9 cellular contexts compared by ENCODE assay signal in the genomic region with DNA sequence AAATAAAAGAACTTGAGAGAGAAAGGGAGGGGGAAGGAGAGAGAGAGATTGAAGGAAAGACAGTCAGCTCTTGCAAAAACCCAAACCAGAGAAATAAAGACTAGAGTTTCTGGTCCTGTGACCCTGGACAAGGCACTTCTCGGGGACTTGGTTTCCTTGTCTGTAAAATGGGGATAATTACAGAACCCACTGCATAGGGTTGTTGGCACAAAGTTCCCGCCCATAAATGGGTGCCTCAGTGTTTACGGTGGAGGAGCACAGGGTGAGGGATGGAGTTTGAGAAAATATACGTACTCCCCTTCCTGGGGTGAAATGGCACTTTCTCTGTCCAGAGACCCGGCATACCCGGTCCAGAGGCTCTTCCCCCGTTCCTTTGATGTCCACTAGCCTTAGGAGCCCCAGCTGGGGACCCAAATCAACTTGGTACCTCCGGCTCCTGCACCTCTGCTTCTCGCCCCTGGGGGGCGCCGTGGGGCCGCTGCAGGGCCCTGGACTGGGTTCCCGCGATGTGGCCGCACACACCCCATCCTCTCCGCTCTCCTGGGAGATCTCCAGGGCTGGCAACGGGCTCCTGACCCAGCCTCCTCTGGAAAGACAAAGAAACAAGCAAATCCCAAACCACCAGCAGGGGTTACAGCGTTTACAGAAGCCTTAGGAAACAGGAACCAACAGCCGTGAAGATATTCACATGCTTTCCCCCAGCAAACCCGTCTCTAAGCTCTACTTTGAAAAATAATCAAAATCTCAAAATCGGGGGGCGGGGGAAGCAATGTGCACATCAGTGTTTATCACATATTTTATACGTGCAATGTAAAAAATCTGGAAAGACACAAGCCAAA. TPM values are rescaled to one million over a fixed set of nuclear protein-coding genes. Genes with fewer than 3 reads are reported as not detected.
DNase-seq lines count a peak whose midpoint lies in the region; ATAC-seq and TF ChIP-seq lines count a peak whose summit lies in the region.
"Had no signal": no experiment of that assay in that cellular context is flagged by ENCODE, and none has a peak within 500 bp of the region (broad histone marks: within the 10 kb centered on the region; RNA-seq: fewer than 3 reads in every experiment).

No MANE protein-coding gene starts in this region.

- no peaks in the 10 kb centered on the region for H3K36me3 ChIP-seq in CD4-positive, CD25-positive, alpha-beta regulatory T cell (ENCODE audit: control insufficient read depth, insufficient read depth, low read length)
- H3K36me3 ChIP-seq in esophagus squamous epithelium (no peaks in the 10 kb centered on the region), stomach smooth muscle (ENCODE audit: control insufficient read depth in 2 of 2, insufficient read depth in 2 of 2, low read length in 2 of 2) (no peaks in the 10 kb centered on the region)

- WGBS in esophagus squamous epithelium, 2 donors = 16 to 20% methylated on average over 13 to 16 of the region's 23 CpGs

- peaks cover 19% of the 10 kb centered on the region for H3K27me3 Mint-ChIP-seq in CD4-positive, CD25-positive, alpha-beta regulatory T cell
- peaks cover 5 to 9% of the 10 kb centered on the region in 2 donors for H3K27me3 Mint-ChIP-seq in natural killer cell treated with Interleukin-12 subunit alpha and Interleukin-12 subunit beta and Interleukin-15 and Interleukin-18, amount 100 ng/mL, for 72 hours

- no peak overlapping the region for H3K4me3 ChIP-seq in CD4-positive, CD25-positive, alpha-beta regulatory T cell (ENCODE audit: low read depth, low read length)
- peak overlapping the region in 1 of 4 donors; percentile 12 for H3K4me3 ChIP-seq in esophagus squamous epithelium
- peak overlapping the region; percentile 22 to 60 for H3K4me3 ChIP-seq in stomach smooth muscle (ENCODE audit: low read length in 2 of 2)

- no peak overlapping the region for H3K27ac Mint-ChIP-seq in CD4-positive, CD25-positive, alpha-beta regulatory T cell
- no peak overlapping the region for H3K27ac Mint-ChIP-seq in natural killer cell treated with Interleukin-12 subunit alpha and Interleukin-12 subunit beta and Interleukin-15 and Interleukin-18, amount 100 ng/mL, for 72 hours

- H3K9ac ChIP-seq in stomach smooth muscle (ENCODE audit: low read length in 2 of 2) = no peak overlapping the region

- no peak for TF ChIP-seq POLR2A in esophagus squamous epithelium (IDR thresholded peaks at IDR 0.05)

- intact Hi-C loops in esophagus squamous epithelium (cut with DNase I) = no loop called here

- H3K4me1 ChIP-seq in CD4-positive, CD25-positive, alpha-beta regulatory T cell (ENCODE audit: control insufficient read depth, insufficient read depth, low read length, poor library complexity, severe bottlenecking) = peaks cover 3% of the 10 kb centered on the region
- H3K4me1 ChIP-seq in esophagus squamous epithelium (peaks cover 0 to 20% (median 12%) of the 10 kb centered on the region in 3 donors), stomach smooth muscle (ENCODE audit: control insufficient read depth, insufficient read depth, low read length) (peaks cover 6% of the 10 kb centered on the region)

- ATAC-seq in CD4-positive, CD25-positive, alpha-beta regulatory T cell (ENCODE audit: low read depth in 2 of 2) = peak; percentile 71 to 72
- peak; percentile 77 to 82 for ATAC-seq in natural killer cell treated with Interleukin-12 subunit alpha and Interleukin-12 subunit beta and Interleukin-15 and Interleukin-18, amount 100 ng/mL, for 72 hours
- ATAC-seq in HG02610 (IDR thresholded peaks at IDR 0.05; ENCODE audit: unreplicated experiment) = no peak

- DNase-seq in CD4-positive, CD25-positive, alpha-beta regulatory T cell = peak; percentile 17 to 62 (median 36)
- DNase-seq in HT1080 (ENCODE audit: low read depth) = peak; percentile 67
- peak; percentile 78 for DNase-seq in OCI-M1 (lab: John Stamatoyannopoulos, UW)
- peak; percentile 63 for DNase-seq in activated T-cell treated with anti-CD3 and anti-CD28 coated beads for 48 hours (ENCODE audit: low read depth)
- DNase-seq in esophagus squamous epithelium (lab: John Stamatoyannopoulos, UW) = no peak
- DNase-seq in natural killer cell treated with Interleukin-12 subunit alpha and Interleukin-12 subunit beta and Interleukin-15 and Interleukin-18, amount 100 ng/mL, for 72 hours (ENCODE audit: low spot score) = no peak

- no peaks in the 10 kb centered on the region for H3K27me3 ChIP-seq in CD4-positive, CD25-positive, alpha-beta regulatory T cell (ENCODE audit: control insufficient read depth, insufficient read depth, low read length)
- H3K27me3 ChIP-seq in esophagus squamous epithelium = peaks cover 0 to 20% (median 0%) of the 10 kb centered on the region in 4 donors
- peaks cover 2 to 4% of the 10 kb centered on the region in 2 donors for H3K27me3 ChIP-seq in stomach smooth muscle (ENCODE audit: control insufficient read depth in 1 of 2, insufficient read depth in 2 of 2, low read length in 2 of 2)

- H3K27ac ChIP-seq in CD4-positive, CD25-positive, alpha-beta regulatory T cell (ENCODE audit: insufficient read depth, low read length, poor library complexity, severe bottlenecking) = no peak overlapping the region
- peak overlapping the region in 2 of 4 donors; percentile 33 to 39 for H3K27ac ChIP-seq in esophagus squamous epithelium
- no peak overlapping the region for H3K27ac ChIP-seq in stomach smooth muscle (ENCODE audit: low read length)

- H3K36me3 Mint-ChIP-seq in CD4-positive, CD25-positive, alpha-beta regulatory T cell = no peaks in the 10 kb centered on the region
- no peaks in the 10 kb centered on the region for H3K36me3 Mint-ChIP-seq in natural killer cell treated with Interleukin-12 subunit alpha and Interleukin-12 subunit beta and Interleukin-15 and Interleukin-18, amount 100 ng/mL, for 72 hours
- H3K36me3 Mint-ChIP-seq: IgD-negative memory B cell had no signal

- H3K9me3 Mint-ChIP-seq in CD4-positive, CD25-positive, alpha-beta regulatory T cell = no peaks in the 10 kb centered on the region
- H3K9me3 Mint-ChIP-seq in natural killer cell treated with Interleukin-12 subunit alpha and Interleukin-12 subunit beta and Interleukin-15 and Interleukin-18, amount 100 ng/mL, for 72 hours = no peaks in the 10 kb centered on the region
- H3K9me3 Mint-ChIP-seq: IgD-negative memory B cell had no signal

- peak overlapping the region in 2 of 4 donors; percentile 9 to 26 for H3K4me3 Mint-ChIP-seq in CD4-positive, CD25-positive, alpha-beta regulatory T cell
- H3K4me3 Mint-ChIP-seq in natural killer cell treated with Interleukin-12 subunit alpha and Interleukin-12 subunit beta and Interleukin-15 and Interleukin-18, amount 100 ng/mL, for 72 hours = no peak overlapping the region

- no peaks in the 10 kb centered on the region for H3K9me3 ChIP-seq in CD4-positive, CD25-positive, alpha-beta regulatory T cell (ENCODE audit: control insufficient read depth in 2 of 2, low read length in 2 of 2)
- H3K9me3 ChIP-seq in esophagus squamous epithelium = no peaks in the 10 kb centered on the region
- H3K9me3 ChIP-seq in stomach smooth muscle (ENCODE audit: control insufficient read depth in 2 of 2, low read length in 2 of 2) = no peaks in the 10 kb centered on the region

- TF ChIP-seq CTCF in esophagus squamous epithelium (IDR thresholded peaks at IDR 0.05) = peak; percentile 58 to 92 (median 88)

- peaks cover 0 to 4% (median 0%) of the 10 kb centered on the region in 4 donors for H3K4me1 Mint-ChIP-seq in CD4-positive, CD25-positive, alpha-beta regulatory T cell
- no peaks in the 10 kb centered on the region for H3K4me1 Mint-ChIP-seq in natural killer cell treated with Interleukin-12 subunit alpha and Interleukin-12 subunit beta and Interleukin-15 and Interleukin-18, amount 100 ng/mL, for 72 hours (ENCODE audit: low read depth in 2 of 2)

RNA-seq across cellular contexts. Expression of a gene that starts 26.3 kb away (rescaled TPM):
- total RNA-seq in CD4-positive, CD25-positive, alpha-beta regulatory T cell = not detected
- polyA plus RNA-seq in CD4-positive, CD25-positive, alpha-beta regulatory T cell = under 1 TPM in 1 of 4 donors, not detected in 3; 0.17 TPM
- 0.10 and 0.18 TPM in 2 replicates for total RNA-seq in HT1080 (2014; rRNA removed; shearing (Covaris generic))
- 9.9 and 10.9 TPM in 2 replicates for polyA plus RNA-seq in HT1080 (2015; cell fraction: cytosol; rRNA removed)
- polyA plus RNA-seq in HT1080 (2015; cell fraction: nucleus; rRNA removed) = 6.0 and 6.1 TPM in 2 replicates
- total RNA-seq in esophagus squamous epithelium = 10 to 100 TPM in 3 of 4 donors, 1 to 10 TPM in 1; 5.6 to 31.2 (median 14.9) TPM
- not detected for total RNA-seq in natural killer cell treated with Interleukin-12 subunit alpha and Interleukin-12 subunit beta and Interleukin-15 and Interleukin-18, amount 100 ng/mL, for 72 hours
- polyA plus RNA-seq: IgD-negative memory B cell had no signal

Comparison
In these comparisons a context has a peak if more than half of its experiments do, and no peak if none do; other contexts are left out.
1. DNase-seq: peak in CD4-positive, CD25-positive, alpha-beta regulatory T cell (3 of 3), HT1080 (single experiment), OCI-M1 (single experiment) and activated T-cell treated with anti-CD3 and anti-CD28 coated beads for 48 hours (single experiment); none in esophagus squamous epithelium (single experiment) and natural killer cell treated with Interleukin-12 subunit alpha and Interleukin-12 subunit beta and Interleukin-15 and Interleukin-18, amount 100 ng/mL, for 72 hours (single experiment).